Comparison of ENCODE assay signal across 8 cellular contexts in genomic region chr14:99605299-99605961, GRCh38. TPM values are rescaled to one million over a fixed set of nuclear protein-coding genes. Genes with fewer than 3 reads are reported as not detected.
DNase-seq lines count a peak whose midpoint lies in the region; ATAC-seq, FAIRE-seq and TF ChIP-seq lines count a peak whose summit lies in the region.

No MANE protein-coding gene starts in this region.

- peak; percentile 37 for ATAC-seq in activated T-helper 17 cell treated with anti-CD3 and anti-CD28 coated beads, Interleukin-2, amount 50 U/mL, for 72 hours (replicated peaks)
- no peak for ATAC-seq in HG02973 (IDR thresholded peaks at IDR 0.05; ENCODE audit: unreplicated experiment)

- peak overlapping the region; percentile 48 for H2AFZ ChIP-seq in neural progenitor cell (replicated peaks)

- peaks cover 42% of the 10 kb centered on the region for H3F3A ChIP-seq in neural progenitor cell (ENCODE audit: low read depth)

- H3K4me3 ChIP-seq in fibroblast of the aortic adventitia (ENCODE audit: low read depth, low read length) (peak overlapping the region; percentile 75), neural progenitor cell (peak overlapping the region; percentile 87)

- peak overlapping the region; percentile 73 for H3K4me3 Mint-ChIP-seq in activated T-helper 17 cell treated with anti-CD3 and anti-CD28 coated beads, Interleukin-2, amount 50 U/mL, for 72 hours
- peak overlapping the region; percentile 91 for H3K4me3 Mint-ChIP-seq in neural progenitor cell

- H3K4me1 ChIP-seq in neural progenitor cell, result peaks cover 41% of the 10 kb centered on the region

- peaks cover 24% of the 10 kb centered on the region for H3K27me3 ChIP-seq in neural progenitor cell

- peak overlapping the region; percentile 80 for H3K27ac ChIP-seq in neural progenitor cell
- peak overlapping the region; percentile 49 for H3K27ac ChIP-seq in substantia nigra (ENCODE audit: low read depth, low read length, poor library complexity, severe bottlenecking)

- H3K9me3 ChIP-seq in neural progenitor cell (ENCODE audit: low read depth), result no peaks in the 10 kb centered on the region

- peaks cover 33% of the 10 kb centered on the region for H3K79me2 ChIP-seq in neural progenitor cell (ENCODE audit: low read depth)

- H3K4me1 Mint-ChIP-seq in activated T-helper 17 cell treated with anti-CD3 and anti-CD28 coated beads, Interleukin-2, amount 50 U/mL, for 72 hours, result peaks cover 15% of the 10 kb centered on the region
- H3K4me1 Mint-ChIP-seq in neural progenitor cell, result peaks cover 50% of the 10 kb centered on the region

- in situ Hi-C loops in GM13977 (cut with MboI; ENCODE audit: low pct_unique_long_range_greater_than_20kb, low sequenced_read_pairs, unreplicated experiment) (no loop called here), KBM-7 (cut with MboI; ENCODE audit: low pct_unique_long_range_greater_than_20kb, low sequenced_read_pairs) (no loop called here)

- H3K9ac ChIP-seq in neural progenitor cell, result peak overlapping the region; percentile 36

- H3K36me3 Mint-ChIP-seq in activated T-helper 17 cell treated with anti-CD3 and anti-CD28 coated beads, Interleukin-2, amount 50 U/mL, for 72 hours (ENCODE audit: low read depth), result no peaks in the 10 kb centered on the region
- H3K36me3 Mint-ChIP-seq in neural progenitor cell, result no peaks in the 10 kb centered on the region

- H4K20me1 ChIP-seq in neural progenitor cell (ENCODE audit: low read depth), result peaks cover 30% of the 10 kb centered on the region

- peak overlapping the region; percentile 39 for H3K27ac Mint-ChIP-seq in activated T-helper 17 cell treated with anti-CD3 and anti-CD28 coated beads, Interleukin-2, amount 50 U/mL, for 72 hours
- peak overlapping the region; percentile 19 for H3K27ac Mint-ChIP-seq in neural progenitor cell

- peak overlapping the region; percentile 91 for H3K4me2 ChIP-seq in neural progenitor cell

- DNase-seq in GM13977 (ENCODE audit: low spot score) (peak; percentile 77), KBM-7 (peak; percentile 74), RCC 7860 (ENCODE audit: low spot score) (peak; percentile 44), fibroblast of the aortic adventitia (ENCODE audit: low read depth) (peak; percentile 56), neural progenitor cell (ENCODE audit: low spot score) (peak; percentile 76), substantia nigra (lab: John Stamatoyannopoulos, UW) (peak in 24 of 49 donors; percentile 26 to 72 (median 39))

- TF ChIP-seq CTCF in GM13977 (IDR thresholded peaks at IDR 0.05; ENCODE audit: extremely low read depth, insufficient read depth, missing control alignments) (no peak), fibroblast of the aortic adventitia (IDR thresholded peaks at IDR 0.05; ENCODE audit: insufficient read depth, low read length) (no peak), neural progenitor cell (IDR thresholded peaks at IDR 0.05) (no peak)

- H3K9me3 Mint-ChIP-seq in activated T-helper 17 cell treated with anti-CD3 and anti-CD28 coated beads, Interleukin-2, amount 50 U/mL, for 72 hours, result no peaks in the 10 kb centered on the region
- no peaks in the 10 kb centered on the region for H3K9me3 Mint-ChIP-seq in neural progenitor cell

- no peaks in the 10 kb centered on the region for H3K27me3 Mint-ChIP-seq in activated T-helper 17 cell treated with anti-CD3 and anti-CD28 coated beads, Interleukin-2, amount 50 U/mL, for 72 hours
- peaks cover 10% of the 10 kb centered on the region for H3K27me3 Mint-ChIP-seq in neural progenitor cell (ENCODE audit: insufficient read depth, low read depth)

- no peaks in the 10 kb centered on the region for H3K36me3 ChIP-seq in neural progenitor cell

- no peak for FAIRE-seq in RCC 7860 (lab: Jason Lieb, UNC)

RNA-seq across cellular contexts. Expression of gene CCDC85C, which starts 1.4 kb away (rescaled TPM):
- 1 to 10 TPM; 2.8 to 3.4 TPM for total RNA-seq in activated T-helper 17 cell treated with anti-CD3 and anti-CD28 coated beads, Interleukin-2, amount 50 U/mL, for 72 hours
- 2.9 and 3.4 TPM in 2 replicates for total RNA-seq in fibroblast of the aortic adventitia (ENCODE audit: low replicate concordance)
- 19.0 and 41.3 TPM in 2 replicates for total RNA-seq in neural progenitor cell (ENCODE audit: low replicate concordance)

RNA-seq across cellular contexts. Expression of gene HHIPL1, which starts 39.5 kb away (rescaled TPM):
- total RNA-seq in activated T-helper 17 cell treated with anti-CD3 and anti-CD28 coated beads, Interleukin-2, amount 50 U/mL, for 72 hours, result under 1 TPM in 1 of 2 donors, not detected in 1; 0.19 TPM
- 4.4 and 5.1 TPM in 2 replicates for total RNA-seq in fibroblast of the aortic adventitia (ENCODE audit: low replicate concordance)
- total RNA-seq in neural progenitor cell (ENCODE audit: low replicate concordance), result 0.32 and 1.2 TPM in 2 replicates
